In genomic region chr4:155392486-155393184, GRCh38 we compare ENCODE assay signal across 13 cellular contexts. TPM values are rescaled to one million over a fixed set of nuclear protein-coding genes. Genes with fewer than 3 reads are reported as not detected.
DNase-seq lines count a peak whose midpoint lies in the region; TF ChIP-seq lines count a peak whose summit lies in the region.
"Had no signal": no experiment of that assay in that cellular context is flagged by ENCODE, and none has a peak within 500 bp of the region (broad histone marks: within the 10 kb centered on the region; RNA-seq: fewer than 3 reads in every experiment).

No MANE protein-coding gene starts in this region.

- TF ChIP-seq CTCF in BJ (IDR thresholded peaks at IDR 0.05; ENCODE audit: insufficient read depth, low read depth, low read length) = no peak

- no peaks in the 10 kb centered on the region for H3K36me3 ChIP-seq in BJ (ENCODE audit: control insufficient read depth, insufficient read depth, low read length)
- H3K36me3 ChIP-seq in mesendoderm (ENCODE audit: control insufficient read depth, insufficient read depth, low read length) = no peaks in the 10 kb centered on the region
- H3K36me3 ChIP-seq: heart right ventricle had no signal

- no peak overlapping the region for H3K56ac ChIP-seq in mesendoderm (ENCODE audit: low read length)

- CTCF ChIA-PET in BJ (lab: Yijun Ruan, JAX) = interaction anchor here (0.9 kb wide), 1 partner anchor 8 kb away, joined by 3 read pairs; no protein-coding TSS in a partner anchor

- H3K27me3 ChIP-seq in BJ (ENCODE audit: control insufficient read depth, insufficient read depth, low read length) = no peaks in the 10 kb centered on the region
- H3K27me3 ChIP-seq in mesendoderm (ENCODE audit: insufficient read depth, low read length, poor library complexity) = no peaks in the 10 kb centered on the region

- no peak overlapping the region for H2BK120ac ChIP-seq in mesendoderm (ENCODE audit: low read depth, low read length)

- no peak overlapping the region for H3K18ac ChIP-seq in mesendoderm (ENCODE audit: low read length)

- POLR2A ChIA-PET in BJ (lab: Charles Lee) = no interaction called here

- no peak overlapping the region for H3K27ac ChIP-seq in mesendoderm (ENCODE audit: low read depth, low read length)
- H3K27ac ChIP-seq: heart right ventricle had no signal

- H3K4me2 ChIP-seq in mesendoderm (ENCODE audit: low read length) = no peak overlapping the region

- no peak overlapping the region for H4K5ac ChIP-seq in mesendoderm (ENCODE audit: low read length)

- no peak overlapping the region for H2BK5ac ChIP-seq in mesendoderm (ENCODE audit: low read length)

- H3K9ac ChIP-seq in mesendoderm (ENCODE audit: low read length) = no peak overlapping the region

- H3K23ac ChIP-seq in mesendoderm (ENCODE audit: low read length) = no peak overlapping the region

- H3K4me3 ChIP-seq in BJ (ENCODE audit: low read depth, low read length) (no peak overlapping the region), mesendoderm (ENCODE audit: low read length) (no peak overlapping the region)
- H3K4me3 ChIP-seq: heart right ventricle had no signal

- H3K79me2 ChIP-seq in mesendoderm (ENCODE audit: control insufficient read depth, insufficient read depth, low read length) = no peaks in the 10 kb centered on the region

- no peak overlapping the region for H3K4ac ChIP-seq in mesendoderm (ENCODE audit: low read depth, low read length)

- H3K79me1 ChIP-seq in mesendoderm (ENCODE audit: low read length) = no peaks in the 10 kb centered on the region

- H2AK5ac ChIP-seq in mesendoderm (ENCODE audit: low read length) = no peak overlapping the region

- no CpG with 5 or more reads among the region's 8 CpGs for WGBS in mesendoderm (ENCODE audit: extremely low coverage, insufficient coverage, low lambda C conversion rate)

- H2BK15ac ChIP-seq in mesendoderm (replicated peaks; ENCODE audit: low read depth) = no peak overlapping the region

- no peak overlapping the region for H4K8ac ChIP-seq in mesendoderm (ENCODE audit: low read depth, low read length)

- DNase-seq in BJ (ENCODE audit: low read depth) (peak; percentile 47), LoVo (ENCODE audit: low spot score) (peak; percentile 64), brain pericyte (ENCODE audit: low read depth, low spot score) (peak; percentile 47), mesendoderm (peak; percentile 23), activated gamma-delta T cell (lab: John Stamatoyannopoulos, UW) (no peak), NCI-H2196 (lab: John Stamatoyannopoulos, UW; ENCODE audit: unreplicated experiment) (no peak), NCI-H526 (lab: John Stamatoyannopoulos, UW) (no peak), OCI-M1 (lab: John Stamatoyannopoulos, UW) (no peak)
- DNase-seq: activated CD4-positive, alpha-beta T cell treated with anti-CD3 and anti-CD28 coated beads for 36 hours; COR-L47; heart right ventricle; NCI-H1930; Right ventricle myocardium superior had no signal

- no peaks in the 10 kb centered on the region for H3K4me1 ChIP-seq in mesendoderm (ENCODE audit: control insufficient read depth, low read depth, low read length)
- H3K4me1 ChIP-seq: heart right ventricle had no signal

RNA-seq across cellular contexts. Expression of gene MAP9, which starts 15.9 kb away (rescaled TPM):
- polyA plus RNA-seq in BJ (2011; rRNA removed) = 3.3 and 7.4 TPM in 2 replicates
- polyA minus RNA-seq in BJ (2011; rRNA and poly(A)+ RNA removed) = 2.6 and 3.3 TPM in 2 replicates
- 22.5 TPM for polyA plus RNA-seq in mesendoderm (2013, experiment 1 of 2)
- 23.0 TPM for polyA plus RNA-seq in mesendoderm (2013, experiment 2 of 2)

Comparison
In these comparisons a context has a peak if more than half of its experiments do, and no peak if none do; other contexts are left out.
1. DNase-seq: peak in BJ (single experiment), LoVo (single experiment), brain pericyte (single experiment) and mesendoderm (single experiment); none in activated gamma-delta T cell (single experiment), NCI-H2196 (single experiment), NCI-H526 (0 of 2) and OCI-M1 (single experiment).